Comparison of ENCODE assay signal across 8 cellular contexts in the genomic region with DNA sequence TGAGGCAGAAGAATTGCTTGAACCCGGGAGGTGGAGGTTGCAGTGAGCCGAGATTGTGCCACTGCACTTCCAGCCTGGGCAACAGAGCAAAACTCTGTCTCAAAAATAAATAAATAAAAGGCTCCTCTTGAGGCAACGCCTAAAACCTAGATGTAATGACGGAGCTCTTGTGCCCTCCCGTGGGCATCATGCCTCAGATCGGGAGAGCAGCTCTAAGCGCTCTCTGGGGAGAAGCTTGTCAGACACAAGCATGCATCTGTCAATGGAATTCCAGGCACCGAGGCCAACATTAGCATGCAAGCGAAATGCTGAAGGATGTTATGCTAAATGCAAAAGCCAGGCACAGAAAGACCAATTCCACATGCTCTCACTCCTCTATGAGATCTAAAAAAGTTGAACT. TPM values are rescaled to one million over a fixed set of nuclear protein-coding genes. Genes with fewer than 3 reads are reported as not detected.
DNase-seq lines count a peak whose midpoint lies in the region; ATAC-seq, FAIRE-seq and TF ChIP-seq lines count a peak whose summit lies in the region.

No MANE protein-coding gene starts in this region.

- intact Hi-C loops in ascending aorta (cut with DNase I), result loop anchor here (1.0 to 2.0 kb wide), 2 partner anchors 121 to 442 kb away; no protein-coding TSS in a partner anchor

- no peak for TF ChIP-seq POLR2A in GM12891 (IDR thresholded peaks at IDR 0.05; ENCODE audit: low read depth, low read length)

- no peaks in the 10 kb centered on the region for H3K36me3 ChIP-seq in ascending aorta

- no peak overlapping the region for H3K4me3 ChIP-seq in ascending aorta

- ATAC-seq in GM19467 (IDR thresholded peaks at IDR 0.05; ENCODE audit: unreplicated experiment), result no peak

- peak; percentile 49 for DNase-seq in G401 (ENCODE audit: low spot score)
- peak; percentile 75 for DNase-seq in NCI-H2196 (lab: John Stamatoyannopoulos, UW; ENCODE audit: unreplicated experiment)
- no peak for DNase-seq in ascending aorta (ENCODE audit: low spot score in 2 of 2)
- DNase-seq in iPS-NIHi7 (ENCODE audit: extremely low spot score), result peak; percentile 61
- DNase-seq in GM20000 (ENCODE audit: low spot score), result no peak
- DNase-seq in stimulated activated CD4-positive, alpha-beta T cell treated with anti-CD3 and anti-CD28 coated beads, Interleukin-4, amount 100 ng/mL, for 1 hour, result no peak
- no peak for DNase-seq in GM12891 (ENCODE audit: insufficient read length, low spot score)

- H3K27me3 ChIP-seq in ascending aorta, result no peaks in the 10 kb centered on the region

- FAIRE-seq in GM12891 (lab: Jason Lieb, UNC), result no peak

- in situ Hi-C loops in G401 (cut with HindIII; ENCODE audit: low sequenced_read_pairs), result no loop called here

- TF ChIP-seq CTCF in ascending aorta (IDR thresholded peaks at IDR 0.05) (peak; percentile 20 to 49 (median 27)), GM20000 (IDR thresholded peaks at IDR 0.05; ENCODE audit: extremely low read depth, missing control alignments) (no peak)

- H3K4me1 ChIP-seq in ascending aorta, result peaks cover 0 to 3% of the 10 kb centered on the region in 2 donors

- H3K27ac ChIP-seq in ascending aorta, result no peak overlapping the region

- no peaks in the 10 kb centered on the region for H3K9me3 ChIP-seq in ascending aorta

TF ChIP-seq in GM12891, 5 proteins besides CTCF, POLR2A, EP300 and RAD21:
- TF ChIP-seq TAF1 (IDR thresholded peaks at IDR 0.05; ENCODE audit: low read depth, low read length) (no peak), POLR2AphosphoS5 (IDR thresholded peaks at IDR 0.05; ENCODE audit: low read depth, low read length) (no peak), POU2F2 (IDR thresholded peaks at IDR 0.05; ENCODE audit: low read depth, low read length) (no peak), SPI1 (IDR thresholded peaks at IDR 0.05; ENCODE audit: low read depth, low read length) (no peak), PAX5 (IDR thresholded peaks at IDR 0.05; ENCODE audit: insufficient read depth, low read length, severe bottlenecking) (no peak)

RNA-seq across cellular contexts. Expression of a gene that starts 45.6 kb away (rescaled TPM):
- 9.0 and 15.3 TPM in 2 replicates for total RNA-seq in G401 (2014; rRNA removed; shearing (Covaris generic))
- 89.9 TPM for total RNA-seq in ascending aorta
- polyA plus RNA-seq in GM12891 (2012; ENCODE audit: low read depth, missing spikeins), result 21.0 TPM

RNA-seq across cellular contexts. Expression of a gene that starts 55.5 kb away (rescaled TPM):
- 132 and 158 TPM in 2 replicates for total RNA-seq in G401 (2014; rRNA removed; shearing (Covaris generic))
- total RNA-seq in ascending aorta, result 163 TPM
- polyA plus RNA-seq in GM12891 (2012; ENCODE audit: low read depth, missing spikeins), result 228 TPM

Comparison
In these comparisons a context has a peak if more than half of its experiments do, and no peak if none do; other contexts are left out.
1. DNase-seq: peak in G401 (single experiment), NCI-H2196 (single experiment) and iPS-NIHi7 (single experiment); none in ascending aorta (0 of 2), GM20000 (single experiment), stimulated activated CD4-positive, alpha-beta T cell treated with anti-CD3 and anti-CD28 coated beads, Interleukin-4, amount 100 ng/mL, for 1 hour (single experiment) and GM12891 (single experiment).